Comparison of ENCODE assay signal across 18 cellular contexts in the genomic region with DNA sequence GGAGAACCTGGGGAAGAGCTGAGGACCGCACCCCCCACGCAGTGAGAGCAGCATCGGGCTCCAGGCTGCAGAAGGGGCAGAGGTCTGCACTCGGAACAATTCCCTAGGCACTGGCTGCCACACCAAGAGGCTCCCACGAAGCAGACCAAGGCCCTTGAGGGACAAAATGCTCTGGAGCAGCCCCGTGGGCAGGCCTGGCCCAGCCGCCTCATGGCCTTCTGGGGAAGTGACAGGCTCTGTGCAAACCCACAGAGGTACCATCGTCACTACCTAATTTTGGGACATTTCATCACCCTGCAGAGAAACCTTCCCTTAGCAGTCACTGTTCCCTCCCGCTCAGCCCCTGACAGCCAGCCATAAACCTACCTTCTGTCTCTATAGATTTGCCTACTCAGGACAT. TPM values are rescaled to one million over a fixed set of nuclear protein-coding genes. Genes with fewer than 3 reads are reported as not detected.
DNase-seq lines count a peak whose midpoint lies in the region; ATAC-seq and TF ChIP-seq lines count a peak whose summit lies in the region.
"Had no signal": no experiment of that assay in that cellular context is flagged by ENCODE, and none has a peak within 500 bp of the region (broad histone marks: within the 10 kb centered on the region; RNA-seq: fewer than 3 reads in every experiment).

No MANE protein-coding gene starts in this region.

- DNase-seq in Right ventricle myocardium inferior (ENCODE audit: missing footprints) (no peak), cardiac septum (ENCODE audit: low spot score) (no peak), ascending aorta (ENCODE audit: low spot score in 2 of 2) (no peak), memory B cell (ENCODE audit: low spot score in 2 of 2) (no peak), vagina (ENCODE audit: extremely low spot score in 2 of 2) (no peak), GM19238 (ENCODE audit: insufficient read length, low spot score) (no peak)
- DNase-seq: activated T-cell treated with anti-CD3 and anti-CD28 coated beads, Interleukin-2, amount 50 U/mL, for 48 hours; DND-41; NCI-H1417 treated with DMSO at 0.1 percent for 48 hours; NCI-H526 treated with DMSO at 0.1 percent for 48 hours; nucleus accumbens; SHP77 treated with DMSO at 0.1 percent for 48 hours; stimulated activated CD4-positive, alpha-beta T cell treated with anti-CD3 and anti-CD28 coated beads, Interleukin-15, amount 100 ng/mL, for 24 hours had no signal

- peaks cover 5% of the 10 kb centered on the region for H3K36me3 Mint-ChIP-seq in memory B cell

- peak in 1 of 3 experiments; percentile 12 for TF ChIP-seq CTCF in ascending aorta (IDR thresholded peaks at IDR 0.05)
- no peak for TF ChIP-seq CTCF in vagina (IDR thresholded peaks at IDR 0.05)

- H3K27ac ChIP-seq in ascending aorta (peak overlapping the region; percentile 65 to 66), vagina (peak overlapping the region; percentile 5)

- intact Hi-C loops in Right ventricle myocardium inferior (cut with DNase I) = no loop called here
- intact Hi-C loops in cardiac septum (cut with DNase I) = loop anchor here (1.0 kb wide), 1 partner anchor 12 kb away; no protein-coding TSS in a partner anchor
- intact Hi-C loops in ascending aorta (cut with DNase I) = no loop called here
- intact Hi-C loops in vagina (cut with DNase I) = no loop called here

- H3K4me1 ChIP-seq in ascending aorta = peaks cover 0 to 2% of the 10 kb centered on the region in 2 donors
- peaks cover 8% of the 10 kb centered on the region for H3K4me1 ChIP-seq in vagina
- H3K4me1 ChIP-seq: breast epithelium had no signal

- TF ChIP-seq POLR2A in vagina (IDR thresholded peaks at IDR 0.05) = no peak

- H3K4me3 ChIP-seq in ascending aorta = no peak overlapping the region
- no peak overlapping the region for H3K4me3 ChIP-seq in vagina
- H3K4me3 ChIP-seq: breast epithelium had no signal

- H3K27ac Mint-ChIP-seq in memory B cell = no peak overlapping the region

- ATAC-seq in Right ventricle myocardium inferior (peak; percentile 78), memory B cell (ENCODE audit: low read depth) (peak; percentile 53), HG03045 (IDR thresholded peaks at IDR 0.05; ENCODE audit: unreplicated experiment) (no peak), GM21367 (IDR thresholded peaks at IDR 0.05; ENCODE audit: unreplicated experiment) (no peak)

- peaks cover 17 to 21% of the 10 kb centered on the region in 2 donors for H3K36me3 ChIP-seq in ascending aorta
- H3K36me3 ChIP-seq in vagina = peaks cover 0 to 12% of the 10 kb centered on the region in 2 donors
- H3K36me3 ChIP-seq: breast epithelium had no signal

- no peaks in the 10 kb centered on the region for H3K9me3 ChIP-seq in ascending aorta
- H3K9me3 ChIP-seq in vagina = no peaks in the 10 kb centered on the region
- H3K9me3 ChIP-seq: breast epithelium had no signal

- H3K4me1 Mint-ChIP-seq in memory B cell = peaks cover 3% of the 10 kb centered on the region

- no peaks in the 10 kb centered on the region for H3K9me3 Mint-ChIP-seq in memory B cell

- H3K27me3 Mint-ChIP-seq in memory B cell = no peaks in the 10 kb centered on the region

- H3K4me3 Mint-ChIP-seq in memory B cell = no peak overlapping the region

- H3K27me3 ChIP-seq in ascending aorta (no peaks in the 10 kb centered on the region), vagina (no peaks in the 10 kb centered on the region)
- H3K27me3 ChIP-seq: breast epithelium had no signal

RNA-seq across cellular contexts. Expression of a gene that starts 15.9 kb away (rescaled TPM):
- total RNA-seq in Right ventricle myocardium inferior (143 TPM), cardiac septum (162 TPM), ascending aorta (421 TPM), vagina (125 TPM)

RNA-seq across cellular contexts. Expression of a gene that starts 16.5 kb away (rescaled TPM):
- total RNA-seq in Right ventricle myocardium inferior (1.3 TPM), cardiac septum (3.4 TPM), ascending aorta (8.6 TPM), vagina (not detected)
- total RNA-seq: breast epithelium, epithelial cell of proximal tubule had no signal

RNA-seq across cellular contexts. Expression of a gene that starts 23.5 kb away (rescaled TPM):
- 2.9 TPM for total RNA-seq in Right ventricle myocardium inferior
- 20.7 TPM for total RNA-seq in cardiac septum
- total RNA-seq in ascending aorta = not detected
- total RNA-seq in vagina = not detected
- total RNA-seq: lung microvascular endothelial cell had no signal

RNA-seq across cellular contexts. Expression of a gene that starts 42.3 kb away (rescaled TPM):
- total RNA-seq in Right ventricle myocardium inferior (12.6 TPM), cardiac septum (10.2 TPM), ascending aorta (4.4 TPM), vagina (12.8 TPM)

RNA-seq across cellular contexts. Expression of a gene that starts 48.7 kb away (rescaled TPM):
- 6,282 TPM for total RNA-seq in Right ventricle myocardium inferior
- total RNA-seq in cardiac septum = 1,323 TPM
- total RNA-seq in ascending aorta = 68.3 TPM
- total RNA-seq in vagina = 301 TPM
- total RNA-seq: epithelial cell of proximal tubule had no signal

Comparison
In these comparisons a context has a peak if more than half of its experiments do, and no peak if none do; other contexts are left out.
1. ATAC-seq: peak in Right ventricle myocardium inferior (single experiment) and memory B cell (single experiment); none in HG03045 (single experiment) and GM21367 (single experiment).